ENCODE assay signal across 1 cellular context in genomic region chr11:77072851-77073327, GRCh38.
TF ChIP-seq lines count a peak whose summit lies in the region.

No MANE protein-coding gene starts in this region.

TF ChIP-seq in endothelial cell of umbilical vein, 7 proteins besides CTCF, POLR2A, EP300 and RAD21 (continued from another document):
- TF ChIP-seq FOS (IDR thresholded peaks at IDR 0.05; ENCODE audit: borderline replicate concordance, insufficient read depth, low read length) (no peak), MAX (IDR thresholded peaks at IDR 0.05; ENCODE audit: insufficient read depth, insufficient read length) (no peak), JUN (IDR thresholded peaks at IDR 0.05; ENCODE audit: borderline replicate concordance, insufficient read depth, insufficient read length, low read depth) (no peak), MYC (IDR thresholded peaks at IDR 0.05; ENCODE audit: low read depth, low read length) (no peak), EZH2 (IDR thresholded peaks at IDR 0.05; ENCODE audit: borderline replicate concordance, low read depth, low read length, severe bottlenecking) (no peak)
